ENCODE assay signal across 9 cellular contexts in genomic region chr11:19553683-19554333, GRCh38.
DNase-seq lines count a peak whose midpoint lies in the region; ATAC-seq, FAIRE-seq and TF ChIP-seq lines count a peak whose summit lies in the region.
"Had no signal": no experiment of that assay in that cellular context is flagged by ENCODE, and none has a peak within 500 bp of the region (broad histone marks: within the 10 kb centered on the region; RNA-seq: fewer than 3 reads in every experiment).

No MANE protein-coding gene starts in this region.

- WGBS in HepG2 (ENCODE audit: low lambda C conversion rate): 25% methylated on average over 7 of the region's 8 CpGs

- no peak overlapping the region for H3K27ac ChIP-seq in HepG2 (ENCODE audit: extremely low read length, insufficient read depth, low read length)

- H3K4me2 ChIP-seq in HepG2 (ENCODE audit: low read depth, low read length): no peak overlapping the region

- H3K27me3 ChIP-seq in HepG2 (ENCODE audit: control insufficient read depth in 1 of 2, insufficient read depth in 2 of 2, low read length in 2 of 2): peaks cover 1 to 10% of the 10 kb centered on the region in 2 experiments; a peak in 4 of 5 replicates

- peak; percentile 49 for ATAC-seq in HG02884 (IDR thresholded peaks at IDR 0.05; ENCODE audit: unreplicated experiment)
- ATAC-seq in HepG2: peak; percentile 83
- no peak for ATAC-seq in GM18520 (IDR thresholded peaks at IDR 0.05; ENCODE audit: unreplicated experiment)

- H3K9ac ChIP-seq in HepG2 (ENCODE audit: insufficient read depth, low read depth, low read length): no peak overlapping the region

- H4K20me1 ChIP-seq in HepG2 (ENCODE audit: insufficient read depth, low read length): peaks cover 4% of the 10 kb centered on the region; the same call in 1 of the 2 replicates

- no peak overlapping the region for H3K4me3 ChIP-seq in HepG2 (replicated peaks in 1 of 3; ENCODE audit: insufficient read depth in 1 of 3, low read depth in 2 of 3, low read length in 3 of 3)

- no peaks in the 10 kb centered on the region for H3K79me2 ChIP-seq in HepG2 (ENCODE audit: insufficient read depth, low read length)

- DNase-seq in GM10248 (ENCODE audit: extremely low spot score) (peak; percentile 75), NCI-H2171 treated with DMSO at 0.1 percent for 48 hours (lab: John Stamatoyannopoulos, UW) (peak; percentile 66), cerebellum (ENCODE audit: low spot score) (peak; percentile 70), HepG2 (ENCODE audit: low spot score) (peak; percentile 49)
- DNase-seq in activated CD4-positive, CD25-positive, alpha-beta regulatory T cell treated with anti-CD3 and anti-CD28 coated beads, Interleukin-2, amount 50 U/mL, for 72 hours: peak; percentile 75
- DNase-seq in stimulated activated CD4-positive, alpha-beta T cell treated with anti-CD3 and anti-CD28 coated beads, TNF-alpha, amount 100 ng/mL, for 24 hours (ENCODE audit: low read depth in 3 of 3): peak; percentile 51 to 71 (median 57)

- peak; percentile 86 for TF ChIP-seq RAD21 in HepG2 (CRISPR knock-in tag; IDR thresholded peaks at IDR 0.05)

- intact Hi-C loops in HepG2 (cut with micrococcal nuclease; ENCODE audit: unreplicated experiment): loop anchor here (1.0 to 2.0 kb wide), 4 partner anchors 228 to 483 kb away; no protein-coding TSS in a partner anchor

- no peaks in the 10 kb centered on the region for H3K36me3 ChIP-seq in HepG2 (replicated peaks in 1 of 2; ENCODE audit: control insufficient read depth in 1 of 2, insufficient read depth in 2 of 2, low read length in 2 of 2)

- BruUV-seq in HepG2 (replicated peaks; lab: Mats Ljungman, UMichigan): no TSS peak

- no peak overlapping the region for H2AFZ ChIP-seq in HepG2 (ENCODE audit: low read length)

- no peaks in the 10 kb centered on the region for H3K9me3 ChIP-seq in HepG2 (ENCODE audit: low read length)

- POLR2A ChIA-PET in GM10248 (lab: Yijun Ruan, JAX): no interaction called here
- POLR2A ChIA-PET in HepG2 (lab: Yijun Ruan, JAX): no interaction called here

- CTCF ChIA-PET in GM10248 (lab: Yijun Ruan, JAX) (interaction anchor here (0.8 to 14.2 kb wide), 44 partner anchors 10 to 626 kb away, joined by 3 to 120 read pairs (median 4); no protein-coding TSS in a partner anchor), HepG2 (lab: Yijun Ruan, JAX; ENCODE audit: low intra/inter-chr PET ratio, low total read pairs) (interaction anchor here (0.7 to 4.9 kb wide), 4 partner anchors 242 to 484 kb away, joined by 3 to 34 read pairs (median 18); no protein-coding TSS in a partner anchor)

- TF ChIP-seq EP300 in HepG2 (IDR thresholded peaks at IDR 0.05; ENCODE audit: low read depth in 2 of 2, low read length in 2 of 2) (no peak), HepG2 (CRISPR knock-in tag; IDR thresholded peaks at IDR 0.05; ENCODE audit: borderline replicate concordance) (no peak)

- FAIRE-seq in HepG2 (lab: Jason Lieb, UNC): peak; percentile 21
- FAIRE-seq: islet of Langerhans had no signal

- peak; percentile 78 for TF ChIP-seq CTCF in GM10248 (IDR thresholded peaks at IDR 0.05; ENCODE audit: control extremely low read depth, extremely low read depth, low read depth, missing control alignments)
- TF ChIP-seq CTCF in HepG2 (CRISPR knock-in tag; IDR thresholded peaks at IDR 0.05): peak; percentile 89

- in situ Hi-C loops in HepG2 (cut with HindIII; ENCODE audit: extremely low pct_ligation_motif_present, low pct_unique_long_range_greater_than_20kb): no loop called here

- H3K4me1 ChIP-seq in HepG2 (ENCODE audit: insufficient read depth, low read length): no peaks in the 10 kb centered on the region

- TF ChIP-seq POLR2A in HepG2 (IDR thresholded peaks at IDR 0.05; ENCODE audit: insufficient read depth in 1 of 2, low read depth in 2 of 2, low read length in 2 of 2): no peak

TF ChIP-seq in HepG2, 621 proteins besides CTCF, POLR2A, EP300 and RAD21 (continues in another document):
- no peak for TF ChIP-seq RXRA (CRISPR knock-in tag; IDR thresholded peaks at IDR 0.05)
- TF ChIP-seq XRCC5 (optimal IDR thresholded peaks at IDR 0.05; ENCODE audit: low read length): peak; percentile 42
- TF ChIP-seq IRX3 (CRISPR knock-in tag; IDR thresholded peaks at IDR 0.05; ENCODE audit: borderline replicate concordance, low read depth): no peak
- no peak for TF ChIP-seq CBX1 (IDR thresholded peaks at IDR 0.05; ENCODE audit: low read depth)
- no peak for TF ChIP-seq RAD51 (IDR thresholded peaks at IDR 0.05; ENCODE audit: borderline replicate concordance)
- TF ChIP-seq PCBP1 (IDR thresholded peaks at IDR 0.05; ENCODE audit: borderline replicate concordance, low read depth, low read length): no peak
- TF ChIP-seq ZNF687 (CRISPR knock-in tag; IDR thresholded peaks at IDR 0.05): 0 out of 2 replicates have a peak, but pooled peaks have one; percentile 11
- TF ChIP-seq ZNF670 (CRISPR knock-in tag; IDR thresholded peaks at IDR 0.05; ENCODE audit: borderline replicate concordance): no peak
- 0 out of 2 replicates have a peak, but pooled peaks have one; percentile 47 for TF ChIP-seq HNRNPL (IDR thresholded peaks at IDR 0.05; ENCODE audit: low read depth, low read length)
- TF ChIP-seq ZBTB3 (CRISPR knock-in tag; IDR thresholded peaks at IDR 0.05; ENCODE audit: borderline replicate concordance, low read depth): no peak
- peak; percentile 77; the same call in 1 of the 2 replicates for TF ChIP-seq ZNF552 (CRISPR knock-in tag; IDR thresholded peaks at IDR 0.05; ENCODE audit: borderline replicate concordance)
- no peak for TF ChIP-seq PRDM15 (CRISPR knock-in tag; IDR thresholded peaks at IDR 0.05)
- no peak for TF ChIP-seq ZNF260 (CRISPR knock-in tag; IDR thresholded peaks at IDR 0.05; ENCODE audit: borderline replicate concordance, low read depth)
- TF ChIP-seq SYNCRIP (IDR thresholded peaks at IDR 0.05; ENCODE audit: insufficient read depth, low read depth, low read length): no peak
- no peak for TF ChIP-seq GLI4 (CRISPR knock-in tag; IDR thresholded peaks at IDR 0.05; ENCODE audit: borderline replicate concordance)
- TF ChIP-seq ZNF737 (CRISPR knock-in tag; IDR thresholded peaks at IDR 0.05; ENCODE audit: borderline replicate concordance): no peak
